In the genomic region with DNA sequence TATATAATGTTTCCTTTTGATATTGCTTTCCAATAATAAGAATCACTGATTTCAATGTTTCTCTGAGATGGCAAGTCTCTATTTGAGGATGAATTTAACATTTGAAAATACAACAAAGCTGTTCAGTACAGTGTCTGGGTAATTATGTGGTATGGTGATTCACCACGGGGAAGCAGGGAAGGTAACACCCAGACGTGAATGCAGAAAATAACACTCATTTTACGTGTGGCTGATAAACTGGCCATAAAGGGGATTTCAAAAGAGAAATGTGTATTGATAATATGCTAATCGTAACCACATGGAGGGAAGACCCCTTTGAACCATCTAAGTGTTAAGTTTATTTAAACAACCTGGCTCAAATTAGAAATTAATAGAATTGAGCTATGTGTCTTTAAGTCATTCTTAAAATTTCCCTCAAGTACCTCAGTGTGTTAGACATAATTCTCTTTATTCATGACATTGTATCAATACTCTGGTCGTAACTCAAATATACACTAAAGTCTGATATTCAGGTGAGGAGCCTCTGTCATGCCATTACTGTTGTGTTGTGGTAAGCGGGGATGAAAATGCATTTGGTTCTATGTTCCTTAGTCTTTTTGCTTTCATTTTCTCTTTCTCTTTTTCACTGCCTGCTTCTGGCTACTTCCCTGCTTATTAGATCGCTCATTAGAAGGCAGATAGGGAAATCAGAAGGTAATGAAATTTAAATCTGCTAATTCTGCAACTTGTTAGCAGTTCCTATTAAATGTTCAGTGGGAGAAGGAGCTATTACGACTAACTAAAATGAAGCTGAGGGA, we compare ENCODE assay signal across 10 cellular contexts.
DNase-seq lines count a peak whose midpoint lies in the region; ATAC-seq and TF ChIP-seq lines count a peak whose summit lies in the region.
"Had no signal": no experiment of that assay in that cellular context is flagged by ENCODE, and none has a peak within 500 bp of the region (broad histone marks: within the 10 kb centered on the region; RNA-seq: fewer than 3 reads in every experiment).

No MANE protein-coding gene starts in this region.

- peak overlapping the region; percentile 12 to 82 (median 71) for H3K4me3 Mint-ChIP-seq in CD4-positive, alpha-beta memory T cell
- H3K4me3 Mint-ChIP-seq in activated CD4-positive, alpha-beta T cell treated with anti-CD3 and anti-CD28 coated beads for 36 hours: no peak overlapping the region
- H3K4me3 Mint-ChIP-seq: activated CD4-positive, alpha-beta T cell treated with anti-CD3 and anti-CD28 coated beads, Interleukin-2, amount 10 ng/mL, durations not matched to agents 7 days and 5 days had no signal

- CTCF ChIA-PET in CD4-positive, alpha-beta memory T cell (lab: Charles Lee; ENCODE audit: partially characterized antibody): no interaction called here
- CTCF ChIA-PET in activated CD4-positive, alpha-beta T cell treated with anti-CD3 and anti-CD28 coated beads for 36 hours (lab: Charles Lee): no interaction called here

- H3K27ac ChIP-seq in CD4-positive, alpha-beta memory T cell (ENCODE audit: low read depth, low read length): no peak overlapping the region
- no peak overlapping the region for H3K27ac ChIP-seq in hepatocyte

- H2AFZ ChIP-seq in hepatocyte: no peak overlapping the region

- no peaks in the 10 kb centered on the region for H3K9me3 ChIP-seq in CD4-positive, alpha-beta memory T cell (ENCODE audit: control insufficient read depth in 1 of 2, low read length in 2 of 2)
- H3K9me3 ChIP-seq in hepatocyte (ENCODE audit: low read depth): no peaks in the 10 kb centered on the region

- H3K4me3 ChIP-seq in CD4-positive, alpha-beta memory T cell (ENCODE audit: low read length in 2 of 2): peak overlapping the region in 1 of 2 donors; percentile 11
- no peak overlapping the region for H3K4me3 ChIP-seq in hepatocyte

- H3K79me2 ChIP-seq in hepatocyte: no peaks in the 10 kb centered on the region

- no peaks in the 10 kb centered on the region for H3K36me3 Mint-ChIP-seq in CD4-positive, alpha-beta memory T cell
- H3K36me3 Mint-ChIP-seq in activated CD4-positive, alpha-beta T cell treated with anti-CD3 and anti-CD28 coated beads for 36 hours (ENCODE audit: low read depth): no peaks in the 10 kb centered on the region

- WGBS in hepatocyte (ENCODE audit: low lambda C conversion rate, missing lambda C conversion rate): 71% methylated on average over 8 of the region's 8 CpGs

- H3K4me2 ChIP-seq in hepatocyte: peak overlapping the region; percentile 25

- H3K36me3 ChIP-seq in CD4-positive, alpha-beta memory T cell (ENCODE audit: insufficient read depth, low read length): no peaks in the 10 kb centered on the region
- H3K36me3 ChIP-seq in hepatocyte (replicated peaks; ENCODE audit: insufficient read depth, low read depth): no peaks in the 10 kb centered on the region

- no peaks in the 10 kb centered on the region for H3K9me2 ChIP-seq in hepatocyte (replicated peaks; ENCODE audit: insufficient read depth)

- peak in 1 of 5 donors; percentile 4 for DNase-seq in CD4-positive, alpha-beta memory T cell
- DNase-seq in hepatocyte (ENCODE audit: low spot score) (no peak), G401 (ENCODE audit: low spot score) (no peak), COLO668 (lab: John Stamatoyannopoulos, UW; ENCODE audit: unreplicated experiment) (no peak)
- no peak for DNase-seq in activated CD4-positive, alpha-beta T cell treated with anti-CD3 and anti-CD28 coated beads for 36 hours
- no peak for DNase-seq in stimulated activated naive CD4-positive, alpha-beta T cell (lab: John Stamatoyannopoulos, UW)
- DNase-seq: activated CD4-positive, alpha-beta T cell treated with anti-CD3 and anti-CD28 coated beads, Interleukin-2, amount 10 ng/mL, durations not matched to agents 7 days and 5 days; DMS79 had no signal

- in situ Hi-C loops in G401 (cut with HindIII; ENCODE audit: low sequenced_read_pairs): no loop called here

- H4K20me1 ChIP-seq in hepatocyte (ENCODE audit: insufficient read depth, poor library complexity, severe bottlenecking): no peaks in the 10 kb centered on the region

- H3K4me1 ChIP-seq in CD4-positive, alpha-beta memory T cell (ENCODE audit: insufficient read depth, low read length): no peaks in the 10 kb centered on the region
- no peaks in the 10 kb centered on the region for H3K4me1 ChIP-seq in hepatocyte (ENCODE audit: insufficient read depth)

- intact Hi-C loops in CD4-positive, alpha-beta memory T cell (cut with micrococcal nuclease): no loop called here
- intact Hi-C loops in activated CD4-positive, alpha-beta T cell treated with anti-CD3 and anti-CD28 coated beads for 36 hours (cut with DNase I, micrococcal nuclease): loop anchor here in 1 of 2 experiments (10.0 kb wide), 1 partner anchor 59 kb away; no protein-coding TSS in a partner anchor

- ATAC-seq in GM21360 (IDR thresholded peaks at IDR 0.05; ENCODE audit: unreplicated experiment) (peak; percentile 70), HG03460 (IDR thresholded peaks at IDR 0.05; ENCODE audit: unreplicated experiment) (peak; percentile 59)
- ATAC-seq in activated CD4-positive, alpha-beta T cell treated with anti-CD3 and anti-CD28 coated beads for 36 hours: no peak

- peak overlapping the region in 4 of 7 donors; percentile 18 to 83 (median 42) for H3K27ac Mint-ChIP-seq in CD4-positive, alpha-beta memory T cell
- no peak overlapping the region for H3K27ac Mint-ChIP-seq in activated CD4-positive, alpha-beta T cell treated with anti-CD3 and anti-CD28 coated beads for 36 hours
- H3K27ac Mint-ChIP-seq: activated CD4-positive, alpha-beta T cell treated with anti-CD3 and anti-CD28 coated beads, Interleukin-2, amount 10 ng/mL, durations not matched to agents 7 days and 5 days had no signal

- no peaks in the 10 kb centered on the region for H3K27me3 Mint-ChIP-seq in CD4-positive, alpha-beta memory T cell
- peaks cover 4% of the 10 kb centered on the region for H3K27me3 Mint-ChIP-seq in activated CD4-positive, alpha-beta T cell treated with anti-CD3 and anti-CD28 coated beads for 36 hours
- H3K27me3 Mint-ChIP-seq: activated CD4-positive, alpha-beta T cell treated with anti-CD3 and anti-CD28 coated beads, Interleukin-2, amount 10 ng/mL, durations not matched to agents 7 days and 5 days had no signal

- H3K27me3 ChIP-seq in CD4-positive, alpha-beta memory T cell (ENCODE audit: insufficient read depth, low read length): no peaks in the 10 kb centered on the region
- H3K27me3 ChIP-seq in hepatocyte: no peaks in the 10 kb centered on the region

- POLR2A ChIA-PET in CD4-positive, alpha-beta memory T cell (lab: Charles Lee; ENCODE audit: partially characterized antibody): no interaction called here
- POLR2A ChIA-PET in activated CD4-positive, alpha-beta T cell treated with anti-CD3 and anti-CD28 coated beads for 36 hours (lab: Charles Lee): no interaction called here

- TF ChIP-seq CTCF in hepatocyte (IDR thresholded peaks at IDR 0.05; ENCODE audit: poor library complexity): no peak

- H3K9me3 Mint-ChIP-seq in CD4-positive, alpha-beta memory T cell: peaks cover 0 to 6% (median 1%) of the 10 kb centered on the region in 8 donors
- peaks cover 2% of the 10 kb centered on the region for H3K9me3 Mint-ChIP-seq in activated CD4-positive, alpha-beta T cell treated with anti-CD3 and anti-CD28 coated beads for 36 hours (ENCODE audit: low read depth)
- H3K9me3 Mint-ChIP-seq: activated CD4-positive, alpha-beta T cell treated with anti-CD3 and anti-CD28 coated beads, Interleukin-2, amount 10 ng/mL, durations not matched to agents 7 days and 5 days had no signal

- peaks cover 0 to 20% (median 8%) of the 10 kb centered on the region in 4 donors for H3K4me1 Mint-ChIP-seq in CD4-positive, alpha-beta memory T cell
- H3K4me1 Mint-ChIP-seq in activated CD4-positive, alpha-beta T cell treated with anti-CD3 and anti-CD28 coated beads for 36 hours: peaks cover 4% of the 10 kb centered on the region
- H3K4me1 Mint-ChIP-seq: activated CD4-positive, alpha-beta T cell treated with anti-CD3 and anti-CD28 coated beads, Interleukin-2, amount 10 ng/mL, durations not matched to agents 7 days and 5 days had no signal
